Comparison of ENCODE assay signal across 8 cellular contexts in genomic region chr14:68807148-68807600, GRCh38.
DNase-seq lines count a peak whose midpoint lies in the region; ATAC-seq, FAIRE-seq and TF ChIP-seq lines count a peak whose summit lies in the region.

No MANE protein-coding gene starts in this region.

- no peaks in the 10 kb centered on the region for H3K9me3 ChIP-seq in muscle layer of colon (ENCODE audit: low read length)

- no peak overlapping the region for H3K4me3 Mint-ChIP-seq in effector memory CD8-positive, alpha-beta T cell

- H3K27ac Mint-ChIP-seq in effector memory CD8-positive, alpha-beta T cell, result peak overlapping the region; percentile 67 to 68

- DNase-seq in GF-D8 (lab: John Stamatoyannopoulos, UW) (peak; percentile 26), NCI-H69 (lab: John Stamatoyannopoulos, UW) (peak; percentile 62), D721Med (ENCODE audit: insufficient read length, low spot score) (no peak)
- DNase-seq in effector memory CD8-positive, alpha-beta T cell, result no peak

- H3K4me1 ChIP-seq in muscle layer of colon (ENCODE audit: insufficient read depth, low read length), result peaks cover 63% of the 10 kb centered on the region

- no peak for FAIRE-seq in D721Med (lab: Jason Lieb, UNC)

- H3K27me3 ChIP-seq in muscle layer of colon (ENCODE audit: control insufficient read depth in 1 of 2, insufficient read depth in 2 of 2, low read length in 2 of 2), result no peaks in the 10 kb centered on the region

- TF ChIP-seq CTCF in D721Med (IDR thresholded peaks at IDR 0.05; ENCODE audit: insufficient read depth, missing control alignments), result no peak

- peaks cover 5 to 37% of the 10 kb centered on the region in 2 donors for H3K4me1 Mint-ChIP-seq in effector memory CD8-positive, alpha-beta T cell (ENCODE audit: low read depth in 2 of 2)

- H3K36me3 Mint-ChIP-seq in effector memory CD8-positive, alpha-beta T cell (ENCODE audit: insufficient read depth), result no peaks in the 10 kb centered on the region

- H3K9ac ChIP-seq in muscle layer of colon (ENCODE audit: low read length), result peak overlapping the region; percentile 13

- H3K27ac ChIP-seq in muscle layer of colon (ENCODE audit: low read depth, low read length), result peak overlapping the region; percentile 96

- ATAC-seq in effector memory CD8-positive, alpha-beta T cell (replicated peaks), result no peak
- no peak for ATAC-seq in GM21825 (IDR thresholded peaks at IDR 0.05; ENCODE audit: unreplicated experiment)
- ATAC-seq in HG03097 (IDR thresholded peaks at IDR 0.05; ENCODE audit: low FRiP score, unreplicated experiment), result no peak
- no peak for ATAC-seq in GM18520 (IDR thresholded peaks at IDR 0.05; ENCODE audit: unreplicated experiment)

- H3K9me3 Mint-ChIP-seq in effector memory CD8-positive, alpha-beta T cell, result peaks cover 0 to under 1% of the 10 kb centered on the region in 2 donors

- no peak overlapping the region for H3K4me3 ChIP-seq in muscle layer of colon (ENCODE audit: low read depth in 1 of 2, low read length in 2 of 2)

- H3K27me3 Mint-ChIP-seq in effector memory CD8-positive, alpha-beta T cell, result no peaks in the 10 kb centered on the region

- no peaks in the 10 kb centered on the region for H3K36me3 ChIP-seq in muscle layer of colon (ENCODE audit: insufficient read depth, low read length)

Comparison
In these comparisons a context has a peak if more than half of its experiments do, and no peak if none do; other contexts are left out.
1. DNase-seq: peak in GF-D8 (single experiment) and NCI-H69 (single experiment); none in effector memory CD8-positive, alpha-beta T cell (0 of 3) and D721Med (single experiment).